ENCODE assay signal across 22 cellular contexts in the genomic region with DNA sequence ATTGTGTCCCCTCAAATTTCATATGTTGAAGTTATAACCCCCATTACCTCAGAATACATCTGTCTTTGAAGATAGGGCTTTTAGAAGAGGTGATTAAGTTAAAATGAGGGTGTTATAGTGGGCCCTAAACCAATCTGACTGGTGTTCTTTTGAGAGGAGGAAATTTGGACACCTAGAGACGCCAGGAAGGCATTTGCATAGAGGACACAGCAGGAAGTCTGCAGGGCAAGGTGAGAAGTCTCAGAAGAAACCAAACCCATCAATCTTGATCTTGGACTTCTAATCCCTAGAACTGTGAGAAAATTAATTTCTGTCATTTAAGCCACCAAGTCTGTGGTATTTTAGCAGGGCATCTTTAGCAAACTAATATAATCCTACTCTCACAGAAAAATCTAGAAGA. TPM values are rescaled to one million over a fixed set of nuclear protein-coding genes. Genes with fewer than 3 reads are reported as not detected.
DNase-seq lines count a peak whose midpoint lies in the region; ATAC-seq, FAIRE-seq and TF ChIP-seq lines count a peak whose summit lies in the region.
"Had no signal": no experiment of that assay in that cellular context is flagged by ENCODE, and none has a peak within 500 bp of the region (broad histone marks: within the 10 kb centered on the region; RNA-seq: fewer than 3 reads in every experiment).

No MANE protein-coding gene starts in this region.

- no peak overlapping the region for H2AFZ ChIP-seq in OCI-LY7 (ENCODE audit: low read length)

- no peaks in the 10 kb centered on the region for H3K9me2 ChIP-seq in OCI-LY7 (ENCODE audit: insufficient read depth, low read length)

- no peak for DNase-seq in CD4-positive, alpha-beta T cell
- DNase-seq in ELF-1 (ENCODE audit: low read depth, low spot score) (peak; percentile 6), OCI-LY7 (ENCODE audit: low spot score) (peak; percentile 53), immature natural killer cell (peak; percentile 34 to 44 (median 39)), COR-L47 (lab: John Stamatoyannopoulos, UW) (no peak), frontal cortex (ENCODE audit: low spot score in 2 of 2) (no peak), spleen (no peak)
- DNase-seq: activated CD4-positive, alpha-beta T cell treated with anti-CD3 and anti-CD28 coated beads for 48 hours; activated T-cell treated with anti-CD3 and anti-CD28 coated beads, Interleukin-2, amount 50 U/mL, for 1 hour; hypothalamus; kidney glomerular epithelial cell; NCI-H1436 treated with DMSO at 0.1 percent for 48 hours; NCI-H226; SW 1271 had no signal

- intact Hi-C loops in CD4-positive, alpha-beta T cell (cut with DNase I, micrococcal nuclease) = no loop called here
- intact Hi-C loops in OCI-LY7 (cut with micrococcal nuclease; ENCODE audit: unreplicated experiment) (no loop called here), spleen (cut with DNase I; ENCODE audit: low total_unique reads) (no loop called here)

- TF ChIP-seq POLR2A in spleen (IDR thresholded peaks at IDR 0.05) = no peak

- no peak for ATAC-seq in CD4-positive, alpha-beta T cell (ENCODE audit: poor library complexity)
- ATAC-seq in HG03280 (IDR thresholded peaks at IDR 0.05; ENCODE audit: unreplicated experiment) = no peak

- no peak for FAIRE-seq in frontal cortex (lab: Jason Lieb, UNC)
- FAIRE-seq: endothelial cell of umbilical vein had no signal

- CTCF ChIA-PET in CD4-positive, alpha-beta T cell (lab: Charles Lee) = interaction anchor here (0.9 to 1.1 kb wide), 3 partner anchors 8 to 123 kb away, joined by 3 to 4 read pairs (median 3); no protein-coding TSS in a partner anchor
- CTCF ChIA-PET in OCI-LY7 (lab: Charles Lee; ENCODE audit: unreplicated experiment) = interaction anchor here (0.9 kb wide), 1 partner anchor 9 kb away, joined by 4 read pairs; no protein-coding TSS in a partner anchor

- POLR2A ChIA-PET in CD4-positive, alpha-beta T cell (lab: Charles Lee) = interaction anchor here (1.0 kb wide), 1 partner anchor 13 kb away, joined by 6 read pairs; the partner anchor contains the start of gene GOLPH3L
- POLR2A ChIA-PET in OCI-LY7 (lab: Charles Lee) = interaction anchor here (0.6 to 2.0 kb wide), 11 partner anchors 9 to 137 kb away, joined by 3 to 18 read pairs (median 4); partner anchors contain the start of genes ENSA and GOLPH3L

- H3K36me3 Mint-ChIP-seq in CD4-positive, alpha-beta T cell (ENCODE audit: low read depth) = peaks cover 46% of the 10 kb centered on the region
- H3K36me3 Mint-ChIP-seq in immature natural killer cell = peaks cover 3 to 13% (median 6%) of the 10 kb centered on the region in 3 donors

- peaks cover 8% of the 10 kb centered on the region; the same call in 1 of the 2 replicates for H3K79me2 ChIP-seq in OCI-LY7 (ENCODE audit: insufficient read depth, low read depth, low read length)

- H3K9me3 ChIP-seq in CD4-positive, alpha-beta T cell (ENCODE audit: control insufficient read depth, low read length) = no peaks in the 10 kb centered on the region
- H3K9me3 ChIP-seq in OCI-LY7 (ENCODE audit: low read length) (no peaks in the 10 kb centered on the region), spleen (no peaks in the 10 kb centered on the region)

- H3K4me2 ChIP-seq in OCI-LY7 (ENCODE audit: low read length) = peak overlapping the region; percentile 67

- no peak overlapping the region for H3K4me3 Mint-ChIP-seq in CD4-positive, alpha-beta T cell
- peak overlapping the region; percentile 56 to 73 (median 62) for H3K4me3 Mint-ChIP-seq in immature natural killer cell
- H3K4me3 Mint-ChIP-seq: brain; dendritic cell treated with granulocyte-macrophage colony-stimulating factor and Interleukin-4, amounts not matched to agents 40 ng/mL and 50 ng/mL, for 4 days; type B pancreatic cell had no signal

- H4K20me1 ChIP-seq in OCI-LY7 (ENCODE audit: insufficient read depth, low read length) = no peaks in the 10 kb centered on the region

- H3K4me3 ChIP-seq in OCI-LY7 (ENCODE audit: low read depth, low read length, poor library complexity, severe bottlenecking) (peak overlapping the region; percentile 21), spleen (no peak overlapping the region)

- H3K27me3 ChIP-seq in CD4-positive, alpha-beta T cell (ENCODE audit: control insufficient read depth, insufficient read depth, low read length) = no peaks in the 10 kb centered on the region
- H3K27me3 ChIP-seq in spleen (replicated peaks in 1 of 7) = no peaks in the 10 kb centered on the region

- no peaks in the 10 kb centered on the region for H3K27me3 Mint-ChIP-seq in CD4-positive, alpha-beta T cell
- H3K27me3 Mint-ChIP-seq in immature natural killer cell (ENCODE audit: low read depth in 3 of 3) = peaks cover 0 to 4% (median 0%) of the 10 kb centered on the region in 3 donors
- H3K27me3 Mint-ChIP-seq: brain; dendritic cell treated with granulocyte-macrophage colony-stimulating factor and Interleukin-4, amounts not matched to agents 40 ng/mL and 50 ng/mL, for 4 days; progenitor cell of endocrine pancreas; type B pancreatic cell had no signal

- H3K36me3 ChIP-seq in OCI-LY7 (ENCODE audit: insufficient read depth, low read length) (peaks cover 52% of the 10 kb centered on the region), spleen (peaks cover 0 to 72% (median 10%) of the 10 kb centered on the region in 6 donors)

- peaks cover 11% of the 10 kb centered on the region for H3K4me1 ChIP-seq in OCI-LY7 (ENCODE audit: insufficient read depth, low read length, poor library complexity, severe bottlenecking)
- peaks cover 0 to 18% (median 11%) of the 10 kb centered on the region in 6 donors for H3K4me1 ChIP-seq in spleen

- no peak for TF ChIP-seq CTCF in CD4-positive, alpha-beta T cell (IDR thresholded peaks at IDR 0.05)
- TF ChIP-seq CTCF in OCI-LY7 (conservative IDR thresholded peaks at IDR 0.05; ENCODE audit: low read length) (no peak), spleen (IDR thresholded peaks at IDR 0.05 in 8 of 11, conservative IDR thresholded peaks at IDR 0.05 in 3 of 11) (no peak)

- H3K27ac Mint-ChIP-seq in CD4-positive, alpha-beta T cell = peak overlapping the region; percentile 35
- peak overlapping the region; percentile 73 to 89 (median 84) for H3K27ac Mint-ChIP-seq in immature natural killer cell
- H3K27ac Mint-ChIP-seq: dendritic cell treated with granulocyte-macrophage colony-stimulating factor and Interleukin-4, amounts not matched to agents 40 ng/mL and 50 ng/mL, for 4 days; progenitor cell of endocrine pancreas; type B pancreatic cell had no signal

- no peaks in the 10 kb centered on the region for H3K9me3 Mint-ChIP-seq in CD4-positive, alpha-beta T cell
- no peaks in the 10 kb centered on the region for H3K9me3 Mint-ChIP-seq in immature natural killer cell
- H3K9me3 Mint-ChIP-seq: brain; dendritic cell treated with granulocyte-macrophage colony-stimulating factor and Interleukin-4, amounts not matched to agents 40 ng/mL and 50 ng/mL, for 4 days; type B pancreatic cell had no signal

- WGBS in spleen, 5 donors = 25 to 33% (median 30%) methylated on average over 1 of the region's 1 CpG

- peaks cover 16% of the 10 kb centered on the region for H3K4me1 Mint-ChIP-seq in CD4-positive, alpha-beta T cell (ENCODE audit: low read depth)
- peaks cover 19 to 31% of the 10 kb centered on the region in 2 donors for H3K4me1 Mint-ChIP-seq in immature natural killer cell
- H3K4me1 Mint-ChIP-seq: brain had no signal

- H3K27ac ChIP-seq in CD4-positive, alpha-beta T cell (ENCODE audit: low read depth, low read length) = peak overlapping the region; percentile 30
- H3K27ac ChIP-seq in OCI-LY7 (ENCODE audit: low read depth, low read length, poor library complexity, severe bottlenecking) (peak overlapping the region; percentile 40), spleen (peak overlapping the region in 3 of 8 donors; percentile 29 to 37 (median 37))

- BruUV-seq in OCI-LY7 (replicated peaks; lab: Mats Ljungman, UMichigan) = no TSS peak

RNA-seq across cellular contexts. Expression of gene GOLPH3L, which starts 13.0 kb away (rescaled TPM):
- total RNA-seq in CD4-positive, alpha-beta T cell = 1 to 10 TPM; 2.4 to 2.6 TPM
- total RNA-seq in OCI-LY7 (2014; rRNA removed; shearing (Covaris generic)) = 6.2 and 13.2 TPM in 2 replicates
- 28.4 and 29.0 TPM in 2 replicates for total RNA-seq in OCI-LY7 (2022)
- 10 to 100 TPM in 2 of 3 donors, 1 to 10 TPM in 1; 8.9 to 27.1 (median 13.4) TPM for polyA plus RNA-seq in immature natural killer cell
- 5.3 TPM for total RNA-seq in frontal cortex
- total RNA-seq in spleen = 10 to 100 TPM; 21.9 to 31.0 (median 27.1) TPM
- polyA plus RNA-seq in spleen = 10 to 100 TPM in 1 of 3 donors, 1 to 10 TPM in 2; 9.0 to 12.2 (median 9.3) TPM

RNA-seq across cellular contexts. Expression of gene HORMAD1, which starts 36.8 kb away (rescaled TPM):
- not detected for total RNA-seq in CD4-positive, alpha-beta T cell
- not detected in 2 replicates for total RNA-seq in OCI-LY7 (2014; rRNA removed; shearing (Covaris generic))
- total RNA-seq in OCI-LY7 (2022) (0.22 and 0.89 TPM in 2 replicates), frontal cortex (0.82 TPM), spleen (10 to 100 TPM in 1 of 7 donors, 1 to 10 TPM in 6; 3.0 to 14.1 (median 4.7) TPM)
- polyA plus RNA-seq in immature natural killer cell (not detected), spleen (1 to 10 TPM in 1 of 3 donors, under 1 TPM in 2; 0.41 to 1.8 (median 0.70) TPM)
- total RNA-seq: endothelial cell of umbilical vein, H4, progenitor cell of endocrine pancreas had no signal
- polyA plus RNA-seq: endothelial cell of umbilical vein, neural cell had no signal

RNA-seq across cellular contexts. Expression of gene ENSA, which starts 54.5 kb away (rescaled TPM):
- total RNA-seq in CD4-positive, alpha-beta T cell = 100 to 1,000 TPM; 132 to 137 TPM
- total RNA-seq in OCI-LY7 (2014; rRNA removed; shearing (Covaris generic)) = 97.1 and 116 TPM in 2 replicates
- total RNA-seq in OCI-LY7 (2022) (164 and 166 TPM in 2 replicates), frontal cortex (112 TPM), spleen (100 to 1,000 TPM in 6 of 7 donors, 10 to 100 TPM in 1; 97.0 to 153 (median 135) TPM)
- polyA plus RNA-seq in immature natural killer cell (10 to 100 TPM; 52.2 to 97.5 (median 82.3) TPM), spleen (100 to 1,000 TPM in 2 of 3 donors, 10 to 100 TPM in 1; 96.3 to 127 (median 107) TPM)

Comparison
In these comparisons a context has a peak if more than half of its experiments do, and no peak if none do; other contexts are left out.
1. DNase-seq: peak in ELF-1 (single experiment), OCI-LY7 (single experiment) and immature natural killer cell (3 of 3); none in CD4-positive, alpha-beta T cell (0 of 10), COR-L47 (single experiment), frontal cortex (0 of 2) and spleen (single experiment).